Comparison of ENCODE assay signal across 8 cellular contexts in the genomic region with DNA sequence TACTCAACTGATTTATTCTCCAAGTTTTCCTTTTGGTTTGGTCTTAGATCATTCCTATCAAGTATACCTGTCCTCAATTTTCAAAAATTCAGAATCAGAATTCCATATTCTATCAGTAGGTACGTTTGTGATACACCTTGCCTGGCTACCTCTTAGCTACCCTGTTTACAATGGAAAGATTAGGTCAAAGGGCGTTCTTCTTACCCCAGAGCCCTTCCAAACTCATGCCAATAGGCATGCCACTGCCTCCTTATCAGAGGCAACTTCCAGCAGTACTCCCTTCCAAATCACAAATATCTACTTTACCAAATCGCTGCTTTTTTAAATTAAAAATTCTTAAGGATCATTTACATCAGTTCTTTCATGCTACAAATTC.
DNase-seq lines count a peak whose midpoint lies in the region; ATAC-seq and TF ChIP-seq lines count a peak whose summit lies in the region.

No MANE protein-coding gene starts in this region.

- peak overlapping the region; percentile 85; the same call in 1 of the 2 replicates for H2AFZ ChIP-seq in MM.1S (ENCODE audit: low read length)

- H3K27me3 ChIP-seq in BLaER1 (no peaks in the 10 kb centered on the region), MM.1S (replicated peaks; ENCODE audit: insufficient read depth, low read length) (no peaks in the 10 kb centered on the region)

- H3K79me2 ChIP-seq in MM.1S (ENCODE audit: low read length), result peaks cover 54% of the 10 kb centered on the region

- H3K4me3 ChIP-seq in BLaER1, result peak overlapping the region; percentile 83
- H3K4me3 ChIP-seq in MM.1S (ENCODE audit: low read length), result peak overlapping the region; percentile 76

- peak overlapping the region; percentile 87 for H3K4me2 ChIP-seq in BLaER1
- peak overlapping the region; percentile 89 for H3K4me2 ChIP-seq in MM.1S (ENCODE audit: low read depth, low read length)

- H3K27ac Mint-ChIP-seq in effector memory CD8-positive, alpha-beta T cell, result peak overlapping the region; percentile 97 to 100
- H3K27ac Mint-ChIP-seq in nephron progenitor cell, result peak overlapping the region; percentile 73

- H4K20me1 ChIP-seq in BLaER1 (peaks cover 35% of the 10 kb centered on the region), MM.1S (ENCODE audit: insufficient read depth, low read length) (no peaks in the 10 kb centered on the region)

- H3K27ac ChIP-seq in BLaER1, result peak overlapping the region; percentile 76; the same call in 1 of the 2 replicates
- H3K27ac ChIP-seq in MM.1S (ENCODE audit: low read length), result no peak overlapping the region

- in situ Hi-C loops in GM13977 (cut with MboI; ENCODE audit: low pct_unique_long_range_greater_than_20kb, low sequenced_read_pairs, unreplicated experiment), result no loop called here

- peaks cover 26% of the 10 kb centered on the region for H3K4me1 ChIP-seq in BLaER1
- H3K4me1 ChIP-seq in MM.1S (ENCODE audit: low read length), result peaks cover 20% of the 10 kb centered on the region

- H3K36me3 ChIP-seq in BLaER1, result peaks cover 40% of the 10 kb centered on the region
- peaks cover 7% of the 10 kb centered on the region; the same call in 1 of the 2 replicates for H3K36me3 ChIP-seq in MM.1S (replicated peaks; ENCODE audit: insufficient read depth, low read length)

- H3K4me1 Mint-ChIP-seq in effector memory CD8-positive, alpha-beta T cell (ENCODE audit: low read depth in 2 of 2), result peaks cover 19 to 38% of the 10 kb centered on the region in 2 donors
- H3K4me1 Mint-ChIP-seq in nephron progenitor cell, result peaks cover 25% of the 10 kb centered on the region

- no peak for ATAC-seq in effector memory CD8-positive, alpha-beta T cell (replicated peaks)
- no peak for ATAC-seq in GM18520 (IDR thresholded peaks at IDR 0.05; ENCODE audit: unreplicated experiment)

- peak overlapping the region; percentile 89 to 93 for H3K4me3 Mint-ChIP-seq in effector memory CD8-positive, alpha-beta T cell
- peak overlapping the region; percentile 92 for H3K4me3 Mint-ChIP-seq in nephron progenitor cell

- no peak for DNase-seq in MM.1S
- DNase-seq in effector memory CD8-positive, alpha-beta T cell, result no peak
- DNase-seq in nephron progenitor cell, result no peak
- DNase-seq in GM13977 (ENCODE audit: low spot score), result no peak
- DNase-seq in ecto neural progenitor cell (ENCODE audit: low spot score), result no peak
- DNase-seq in NCI-H1105 treated with DMSO at 0.1 percent for 48 hours (lab: John Stamatoyannopoulos, UW), result no peak

- H3K9ac ChIP-seq in BLaER1 (peak overlapping the region; percentile 78), MM.1S (ENCODE audit: low read length) (peak overlapping the region; percentile 81)

- H3K9me3 Mint-ChIP-seq in effector memory CD8-positive, alpha-beta T cell, result no peaks in the 10 kb centered on the region
- no peaks in the 10 kb centered on the region for H3K9me3 Mint-ChIP-seq in nephron progenitor cell

- no peaks in the 10 kb centered on the region for H3K9me2 ChIP-seq in MM.1S (replicated peaks; ENCODE audit: insufficient read depth, low read length)

- no peaks in the 10 kb centered on the region for H3K27me3 Mint-ChIP-seq in effector memory CD8-positive, alpha-beta T cell
- H3K27me3 Mint-ChIP-seq in nephron progenitor cell (ENCODE audit: low read depth, poor library complexity), result peaks cover 4% of the 10 kb centered on the region

- H3F3A ChIP-seq in MM.1S (ENCODE audit: insufficient read depth, low read length), result no peaks in the 10 kb centered on the region

- TF ChIP-seq CTCF in MM.1S (IDR thresholded peaks at IDR 0.05; ENCODE audit: low read length), result no peak
- TF ChIP-seq CTCF in nephron progenitor cell (IDR thresholded peaks at IDR 0.05), result no peak
- no peak for TF ChIP-seq CTCF in GM13977 (IDR thresholded peaks at IDR 0.05; ENCODE audit: extremely low read depth, insufficient read depth, missing control alignments)

- no peaks in the 10 kb centered on the region for H3K9me3 ChIP-seq in BLaER1
- H3K9me3 ChIP-seq in MM.1S (replicated peaks; ENCODE audit: insufficient read depth, low read length), result no peaks in the 10 kb centered on the region

- peaks cover 48% of the 10 kb centered on the region for H3K36me3 Mint-ChIP-seq in effector memory CD8-positive, alpha-beta T cell (ENCODE audit: insufficient read depth)
- peaks cover 28% of the 10 kb centered on the region for H3K36me3 Mint-ChIP-seq in nephron progenitor cell (ENCODE audit: low read depth)
